1 cellular context compared by ENCODE assay signal in the genomic region with DNA sequence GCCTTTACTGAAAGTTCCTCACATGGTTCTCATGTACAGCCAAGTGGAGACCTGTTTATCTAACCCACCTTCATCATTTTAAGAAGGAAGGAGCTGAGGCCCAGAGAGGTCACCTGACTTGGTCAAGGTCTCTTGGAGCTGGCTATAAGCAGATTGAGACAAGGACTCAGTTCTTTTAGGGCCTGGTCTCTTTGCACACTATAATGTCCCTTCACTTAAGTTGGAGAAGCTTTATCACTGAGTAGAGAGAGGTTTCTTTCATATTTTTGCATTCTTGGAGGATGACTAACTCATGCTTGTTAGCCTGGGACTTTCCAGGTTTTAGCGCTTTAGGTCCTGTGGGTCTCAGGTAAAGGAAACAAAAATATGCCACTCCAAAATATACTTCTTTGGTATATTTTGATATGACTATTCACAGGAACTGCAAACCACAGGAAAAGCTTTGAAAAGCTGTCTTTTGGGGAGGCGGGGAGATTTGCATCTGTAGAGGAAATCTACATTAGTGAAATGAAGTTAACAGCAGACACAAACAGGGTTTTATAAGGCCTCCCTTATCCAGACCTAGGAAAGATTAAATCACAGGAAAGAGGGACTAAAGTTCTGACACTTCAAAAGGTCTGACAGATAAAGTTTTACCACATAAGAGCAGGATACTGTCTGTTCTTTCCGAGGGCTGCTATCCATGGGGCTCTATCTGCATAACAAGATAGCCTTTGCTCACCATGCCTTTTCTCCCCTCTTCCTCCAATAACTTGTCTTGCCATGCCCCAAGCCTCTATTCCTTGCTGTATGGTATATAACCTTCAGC.
TF ChIP-seq lines count a peak whose summit lies in the region.

No MANE protein-coding gene starts in this region.

TF ChIP-seq in GM12878, 131 proteins besides CTCF, POLR2A, EP300 and RAD21 (continued from another document and continues in another):
- TF ChIP-seq BCL3 (IDR thresholded peaks at IDR 0.05; ENCODE audit: borderline replicate concordance, insufficient read depth, low read depth, low read length, poor library complexity, severe bottlenecking) (no peak), HDAC2 (IDR thresholded peaks at IDR 0.05) (no peak), NR2C1 (IDR thresholded peaks at IDR 0.05) (no peak), RAD51 (IDR thresholded peaks at IDR 0.05) (peak; percentile 58; the same call in 1 of the 2 replicates), ZBED1 (IDR thresholded peaks at IDR 0.05; ENCODE audit: borderline replicate concordance) (peak; percentile 44; the same call in 1 of the 2 replicates), YY1 (IDR thresholded peaks at IDR 0.05; ENCODE audit: low read depth, low read length) (no peak), TCF3 (IDR thresholded peaks at IDR 0.05; ENCODE audit: borderline replicate concordance, insufficient read depth, low read depth, low read length) (no peak), USF1 (IDR thresholded peaks at IDR 0.05; ENCODE audit: borderline replicate concordance, extremely low read length, insufficient read depth, low read depth, low read length) (no peak), MTA3 (IDR thresholded peaks at IDR 0.05; ENCODE audit: borderline replicate concordance, low read length) (peak; percentile 67), TCF7 (IDR thresholded peaks at IDR 0.05; ENCODE audit: borderline replicate concordance) (peak; percentile 68; the same call in 1 of the 2 replicates), TBL1XR1 (IDR thresholded peaks at IDR 0.05; ENCODE audit: low read depth, low read length) (no peak), BMI1 (IDR thresholded peaks at IDR 0.05; ENCODE audit: borderline replicate concordance) (no peak), PML (IDR thresholded peaks at IDR 0.05; ENCODE audit: low read length) (peak; percentile 40; the same call in 1 of the 2 replicates), DPF2 (IDR thresholded peaks at IDR 0.05) (peak; percentile 52; the same call in 1 of the 2 replicates), JUND (IDR thresholded peaks at IDR 0.05; ENCODE audit: low read depth, low read length) (no peak), ZBTB11 (CRISPR knock-in tag; IDR thresholded peaks at IDR 0.05) (no peak), FOS (IDR thresholded peaks at IDR 0.05; ENCODE audit: borderline replicate concordance, extremely low read depth, insufficient read length) (no peak), CEBPB (IDR thresholded peaks at IDR 0.05; ENCODE audit: borderline replicate concordance in 1 of 2, low read depth in 2 of 2, low read length in 2 of 2) (0 out of 4 replicates have a peak, but pooled peaks of 1 of the 2 experiments have one; percentile 77), HCFC1 (IDR thresholded peaks at IDR 0.05; ENCODE audit: low read length) (no peak), PAX8 (IDR thresholded peaks at IDR 0.05) (no peak), KAT2A (conservative IDR thresholded peaks at IDR 0.05; ENCODE audit: control insufficient read depth, low read depth, low read length) (no peak), RB1 (IDR thresholded peaks at IDR 0.05; ENCODE audit: borderline replicate concordance) (no peak), SIX5 (IDR thresholded peaks at IDR 0.05; ENCODE audit: low read depth, low read length, severe bottlenecking) (no peak), CUX1 (IDR thresholded peaks at IDR 0.05; ENCODE audit: insufficient replicate concordance, low read depth, low read length) (no peak), SMAD5 (IDR thresholded peaks at IDR 0.05; ENCODE audit: low read depth) (no peak), ZZZ3 (IDR thresholded peaks at IDR 0.05; ENCODE audit: control insufficient read depth, insufficient read length, low read depth) (no peak), RELB (IDR thresholded peaks at IDR 0.05; ENCODE audit: low read depth) (peak; percentile 76), NBN (IDR thresholded peaks at IDR 0.05) (no peak), BHLHE40 (IDR thresholded peaks at IDR 0.05; ENCODE audit: borderline replicate concordance in 1 of 2, low read depth in 2 of 2, low read length in 1 of 2) (peak; percentile 34 to 51; a peak in 3 of 4 replicates), FOXK2 (IDR thresholded peaks at IDR 0.05) (no peak), ZNF24 (IDR thresholded peaks at IDR 0.05) (peak; percentile 56; the same call in 1 of the 2 replicates), SUZ12 (IDR thresholded peaks at IDR 0.05; ENCODE audit: unreplicated experiment) (no peak), POLR2AphosphoS2 (IDR thresholded peaks at IDR 0.05; ENCODE audit: low read depth, low read length) (no peak), RUNX3 (IDR thresholded peaks at IDR 0.05; ENCODE audit: low read length) (peak; percentile 97)
- TF ChIP-seq, protein P1, sequence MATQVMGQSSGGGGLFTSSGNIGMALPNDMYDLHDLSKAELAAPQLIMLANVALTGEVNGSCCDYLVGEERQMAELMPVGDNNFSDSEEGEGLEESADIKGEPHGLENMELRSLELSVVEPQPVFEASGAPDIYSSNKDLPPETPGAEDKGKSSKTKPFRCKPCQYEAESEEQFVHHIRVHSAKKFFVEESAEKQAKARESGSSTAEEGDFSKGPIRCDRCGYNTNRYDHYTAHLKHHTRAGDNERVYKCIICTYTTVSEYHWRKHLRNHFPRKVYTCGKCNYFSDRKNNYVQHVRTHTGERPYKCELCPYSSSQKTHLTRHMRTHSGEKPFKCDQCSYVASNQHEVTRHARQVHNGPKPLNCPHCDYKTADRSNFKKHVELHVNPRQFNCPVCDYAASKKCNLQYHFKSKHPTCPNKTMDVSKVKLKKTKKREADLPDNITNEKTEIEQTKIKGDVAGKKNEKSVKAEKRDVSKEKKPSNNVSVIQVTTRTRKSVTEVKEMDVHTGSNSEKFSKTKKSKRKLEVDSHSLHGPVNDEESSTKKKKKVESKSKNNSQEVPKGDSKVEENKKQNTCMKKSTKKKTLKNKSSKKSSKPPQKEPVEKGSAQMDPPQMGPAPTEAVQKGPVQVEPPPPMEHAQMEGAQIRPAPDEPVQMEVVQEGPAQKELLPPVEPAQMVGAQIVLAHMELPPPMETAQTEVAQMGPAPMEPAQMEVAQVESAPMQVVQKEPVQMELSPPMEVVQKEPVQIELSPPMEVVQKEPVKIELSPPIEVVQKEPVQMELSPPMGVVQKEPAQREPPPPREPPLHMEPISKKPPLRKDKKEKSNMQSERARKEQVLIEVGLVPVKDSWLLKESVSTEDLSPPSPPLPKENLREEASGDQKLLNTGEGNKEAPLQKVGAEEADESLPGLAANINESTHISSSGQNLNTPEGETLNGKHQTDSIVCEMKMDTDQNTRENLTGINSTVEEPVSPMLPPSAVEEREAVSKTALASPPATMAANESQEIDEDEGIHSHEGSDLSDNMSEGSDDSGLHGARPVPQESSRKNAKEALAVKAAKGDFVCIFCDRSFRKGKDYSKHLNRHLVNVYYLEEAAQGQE (IDR thresholded peaks at IDR 0.05; ENCODE audit: low read depth, low read length), result no peak
- TF ChIP-seq, protein P2, sequence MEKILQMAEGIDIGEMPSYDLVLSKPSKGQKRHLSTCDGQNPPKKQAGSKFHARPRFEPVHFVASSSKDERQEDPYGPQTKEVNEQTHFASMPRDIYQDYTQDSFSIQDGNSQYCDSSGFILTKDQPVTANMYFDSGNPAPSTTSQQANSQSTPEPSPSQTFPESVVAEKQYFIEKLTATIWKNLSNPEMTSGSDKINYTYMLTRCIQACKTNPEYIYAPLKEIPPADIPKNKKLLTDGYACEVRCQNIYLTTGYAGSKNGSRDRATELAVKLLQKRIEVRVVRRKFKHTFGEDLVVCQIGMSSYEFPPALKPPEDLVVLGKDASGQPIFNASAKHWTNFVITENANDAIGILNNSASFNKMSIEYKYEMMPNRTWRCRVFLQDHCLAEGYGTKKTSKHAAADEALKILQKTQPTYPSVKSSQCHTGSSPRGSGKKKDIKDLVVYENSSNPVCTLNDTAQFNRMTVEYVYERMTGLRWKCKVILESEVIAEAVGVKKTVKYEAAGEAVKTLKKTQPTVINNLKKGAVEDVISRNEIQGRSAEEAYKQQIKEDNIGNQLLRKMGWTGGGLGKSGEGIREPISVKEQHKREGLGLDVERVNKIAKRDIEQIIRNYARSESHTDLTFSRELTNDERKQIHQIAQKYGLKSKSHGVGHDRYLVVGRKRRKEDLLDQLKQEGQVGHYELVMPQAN (conservative IDR thresholded peaks at IDR 0.05), result no peak
- TF ChIP-seq, protein P3, sequence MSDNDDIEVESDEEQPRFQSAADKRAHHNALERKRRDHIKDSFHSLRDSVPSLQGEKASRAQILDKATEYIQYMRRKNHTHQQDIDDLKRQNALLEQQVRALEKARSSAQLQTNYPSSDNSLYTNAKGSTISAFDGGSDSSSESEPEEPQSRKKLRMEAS (IDR thresholded peaks at IDR 0.05; ENCODE audit: low read depth, low read length), result no peak
